In the genomic region with DNA sequence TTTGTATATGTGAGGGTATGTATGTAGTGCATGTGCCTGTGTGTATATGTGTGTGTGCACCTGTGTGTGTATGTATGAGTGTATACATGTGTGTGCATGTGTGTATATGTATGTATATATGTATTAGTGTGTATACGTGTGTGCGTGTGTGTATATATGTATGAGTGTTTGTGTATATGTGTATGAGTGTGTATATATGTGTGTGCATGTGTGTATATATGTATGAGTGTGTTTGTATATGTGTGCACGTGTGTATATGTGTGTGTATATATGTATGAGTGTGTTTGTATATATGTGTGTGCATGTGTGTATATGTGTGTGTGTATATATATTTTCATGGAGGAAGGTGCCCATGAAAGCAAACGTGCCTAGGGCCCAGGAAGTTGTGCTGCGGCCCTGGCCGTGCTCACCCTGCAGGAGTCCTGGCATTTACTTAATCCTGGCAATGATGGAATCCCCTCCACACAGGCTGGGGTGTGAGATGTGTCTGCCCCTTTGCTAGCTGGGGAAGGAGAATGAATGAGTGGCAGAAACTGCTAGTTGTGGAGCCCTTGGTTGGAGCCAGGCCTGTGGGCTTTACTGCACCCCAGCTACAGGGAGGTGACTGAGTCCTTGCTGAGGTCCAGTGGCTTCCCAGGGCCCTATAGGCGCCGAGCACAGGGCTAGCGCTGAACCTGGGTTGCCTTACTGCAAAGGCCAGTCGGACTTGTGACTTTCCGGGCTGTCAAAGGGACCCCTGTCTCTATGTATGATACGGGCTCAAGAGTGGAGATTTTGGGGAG, we compare ENCODE assay signal across 2 cellular contexts.
TF ChIP-seq lines count a peak whose summit lies in the region.

No MANE protein-coding gene starts in this region.

TF ChIP-seq in HepG2, 621 proteins besides CTCF, POLR2A, EP300 and RAD21:
- TF ChIP-seq CENPT (CRISPR knock-in tag; IDR thresholded peaks at IDR 0.05; ENCODE audit: low read depth) (no peak), MNT (IDR thresholded peaks at IDR 0.05) (peak; percentile 54)

TF ChIP-seq in H1, 55 proteins besides CTCF, POLR2A, EP300 and RAD21:
- TF ChIP-seq GTF2F1 (IDR thresholded peaks at IDR 0.05; ENCODE audit: borderline replicate concordance, low read depth, low read length) = no peak
- no peak for TF ChIP-seq SP2 (IDR thresholded peaks at IDR 0.05; ENCODE audit: low read length)
- TF ChIP-seq CEBPB (IDR thresholded peaks at IDR 0.05; ENCODE audit: low read depth, low read length) = no peak
- no peak for TF ChIP-seq TBP (IDR thresholded peaks at IDR 0.05; ENCODE audit: low read depth, low read length)
- TF ChIP-seq TAF1 (IDR thresholded peaks at IDR 0.05; ENCODE audit: low read depth, low read length) = no peak
- no peak for TF ChIP-seq POU5F1 (IDR thresholded peaks at IDR 0.05; ENCODE audit: low read depth, low read length)
- TF ChIP-seq JUN (IDR thresholded peaks at IDR 0.05; ENCODE audit: low read depth, low read length) = no peak
- TF ChIP-seq SRF (IDR thresholded peaks at IDR 0.05; ENCODE audit: low read depth, low read length) = no peak
